Comparison of ENCODE assay signal across 17 cellular contexts in the genomic region with DNA sequence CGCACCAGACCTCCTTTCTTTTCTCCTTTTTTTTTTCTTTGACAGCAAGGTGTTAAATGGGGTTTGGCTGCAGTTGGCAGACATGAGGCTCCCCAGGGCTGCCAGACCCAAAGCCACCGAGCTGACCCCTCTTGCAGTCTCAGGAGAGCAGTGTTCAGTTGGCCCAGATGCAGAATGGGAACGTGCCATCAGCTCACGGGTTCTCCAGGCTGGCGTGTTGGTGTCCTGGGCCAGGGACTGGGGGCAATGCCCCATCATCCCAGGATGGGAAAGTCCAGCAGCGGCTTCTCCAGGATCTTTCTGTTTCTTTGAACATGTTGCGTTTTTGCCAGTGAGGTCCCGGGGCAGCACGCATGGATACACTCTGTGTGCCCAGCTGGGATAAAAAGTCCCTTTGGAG.
DNase-seq lines count a peak whose midpoint lies in the region; ATAC-seq and TF ChIP-seq lines count a peak whose summit lies in the region.
"Had no signal": no experiment of that assay in that cellular context is flagged by ENCODE, and none has a peak within 500 bp of the region (broad histone marks: within the 10 kb centered on the region; RNA-seq: fewer than 3 reads in every experiment).

No MANE protein-coding gene starts in this region.

- no peak for TF ChIP-seq CTCF in left ventricle myocardium inferior (IDR thresholded peaks at IDR 0.05; ENCODE audit: borderline replicate concordance)

- intact Hi-C loops in Right ventricle myocardium inferior (cut with DNase I), result no loop called here
- intact Hi-C loops in left ventricle myocardium inferior (cut with micrococcal nuclease), result no loop called here

- peaks cover 3% of the 10 kb centered on the region for H3K27me3 ChIP-seq in left ventricle myocardium inferior (ENCODE audit: low read depth)
- H3K27me3 ChIP-seq: BLaER1 treated with 17β-estradiol and CSF1 and Interleukin-3, amounts not matched to agents 10 nM and 100 nM had no signal

- no peak overlapping the region for H3K4me3 ChIP-seq in left ventricle myocardium inferior
- H3K4me3 ChIP-seq: A549; BLaER1 treated with 17β-estradiol and CSF1 and Interleukin-3, amounts not matched to agents 10 nM and 100 nM; GM12878 had no signal

- H3K9me3 ChIP-seq in left ventricle myocardium inferior (replicated peaks), result no peaks in the 10 kb centered on the region
- H3K9me3 ChIP-seq: A549; BLaER1 treated with 17β-estradiol and CSF1 and Interleukin-3, amounts not matched to agents 10 nM and 100 nM; Caco-2 had no signal

- H3K36me3 ChIP-seq in left ventricle myocardium inferior, result no peaks in the 10 kb centered on the region
- H3K36me3 ChIP-seq: BLaER1 treated with 17β-estradiol and CSF1 and Interleukin-3, amounts not matched to agents 10 nM and 100 nM had no signal

- no peak overlapping the region for H3K27ac ChIP-seq in left ventricle myocardium inferior (replicated peaks)
- H3K27ac ChIP-seq: 22Rv1; A549; BLaER1 treated with 17β-estradiol and CSF1 and Interleukin-3, amounts not matched to agents 10 nM and 100 nM; C4-2B had no signal

- DNase-seq in Right ventricle myocardium inferior (ENCODE audit: missing footprints), result peak; percentile 16
- DNase-seq in left ventricle myocardium inferior, result no peak
- DNase-seq in GM03348 (ENCODE audit: low spot score), result peak; percentile 0
- DNase-seq in left lobe of liver (ENCODE audit: low spot score), result no peak
- DNase-seq: AML-193; Caco-2; Calu3; CD4-positive, alpha-beta T cell; CD8-positive, alpha-beta T cell; DMS79 treated with DMSO at 0.1 percent for 48 hours; GF-D8 had no signal

- no peaks in the 10 kb centered on the region for H3K4me1 ChIP-seq in left ventricle myocardium inferior
- H3K4me1 ChIP-seq: A549; BLaER1 treated with 17β-estradiol and CSF1 and Interleukin-3, amounts not matched to agents 10 nM and 100 nM; Caco-2 had no signal

- no peak for ATAC-seq in Right ventricle myocardium inferior
- peak; percentile 66 for ATAC-seq in left lobe of liver
- no peak for ATAC-seq in GM21576 (IDR thresholded peaks at IDR 0.05; ENCODE audit: unreplicated experiment)
- ATAC-seq: CD8-positive, alpha-beta T cell; GM12878 had no signal

Comparison
In these comparisons a context has a peak if more than half of its experiments do, and no peak if none do; other contexts are left out.
1. DNase-seq: peak in Right ventricle myocardium inferior (single experiment) and GM03348 (single experiment); none in left ventricle myocardium inferior (single experiment) and left lobe of liver (single experiment).